Comparison of ENCODE assay signal across 9 cellular contexts in genomic region chr7:47580175-47580701, GRCh38. TPM values are rescaled to one million over a fixed set of nuclear protein-coding genes. Genes with fewer than 3 reads are reported as not detected.
DNase-seq lines count a peak whose midpoint lies in the region; ATAC-seq, FAIRE-seq and TF ChIP-seq lines count a peak whose summit lies in the region.
"Had no signal": no experiment of that assay in that cellular context is flagged by ENCODE, and none has a peak within 500 bp of the region (broad histone marks: within the 10 kb centered on the region; RNA-seq: fewer than 3 reads in every experiment).

No MANE protein-coding gene starts in this region.

- TF ChIP-seq CTCF in activated B cell treated with CpG ODN at 0.5 μM for 24 hours (IDR thresholded peaks at IDR 0.05), result no peak
- no peak for TF ChIP-seq CTCF in keratinocyte (optimal IDR thresholded peaks at IDR 0.05 in 1 of 3, IDR thresholded peaks at IDR 0.05 in 1 of 3, conservative IDR thresholded peaks at IDR 0.05 in 1 of 3; ENCODE audit: extremely low read depth in 1 of 3, insufficient read depth in 2 of 3, low read length in 3 of 3)

- POLR2A ChIA-PET in activated B cell treated with CpG ODN at 0.5 μM for 24 hours (lab: Charles Lee), result interaction anchor here (0.7 to 2.8 kb wide), 2 partner anchors 9 to 91 kb away, joined by 3 to 13 read pairs; no protein-coding TSS in a partner anchor

- ATAC-seq in activated B cell treated with CpG ODN at 0.5 μM for 24 hours (ENCODE audit: low read depth), result no peak
- ATAC-seq in stimulated activated naive B cell treated with anti-CD40 and anti-IgM and Interleukin-4, amounts not matched to agents 10 μg/mL and 1 μg/mL and 100 μg/mL, for 72 hours (replicated peaks), result no peak
- ATAC-seq in GM18505 (IDR thresholded peaks at IDR 0.05; ENCODE audit: unreplicated experiment), result no peak
- ATAC-seq: gastrocnemius medialis had no signal

- peaks cover 3% of the 10 kb centered on the region for H3K9me1 ChIP-seq in keratinocyte (ENCODE audit: control insufficient read depth, extremely low read depth, insufficient read depth, low read length)

- H3K4me1 ChIP-seq in keratinocyte (ENCODE audit: control insufficient read depth, extremely low read depth, insufficient read depth, low read length), result peaks cover 40% of the 10 kb centered on the region

- H3K36me3 Mint-ChIP-seq in activated B cell treated with CpG ODN at 0.5 μM for 24 hours (ENCODE audit: low read depth), result no peaks in the 10 kb centered on the region
- H3K36me3 Mint-ChIP-seq in stimulated activated naive B cell treated with anti-CD40 and anti-IgM and Interleukin-4, amounts not matched to agents 10 μg/mL and 1 μg/mL and 100 μg/mL, for 72 hours, result peaks cover under 1 to 1% of the 10 kb centered on the region in 2 donors

- intact Hi-C loops in activated B cell treated with CpG ODN at 0.5 μM for 24 hours (cut with micrococcal nuclease), result loop anchor here (2.0 to 5.0 kb wide), 4 partner anchors 13 to 357 kb away; no protein-coding TSS in a partner anchor

- no peak for FAIRE-seq in keratinocyte (lab: Jason Lieb, UNC)

- H3K4me3 ChIP-seq in keratinocyte (ENCODE audit: control insufficient read depth in 2 of 3, extremely low read depth in 1 of 3, insufficient read depth in 2 of 3, low read depth in 1 of 3, low read length in 3 of 3), result no peak overlapping the region

- CTCF ChIA-PET in activated B cell treated with CpG ODN at 0.5 μM for 24 hours (lab: Charles Lee), result no interaction called here

- no peak for TF ChIP-seq POLR2A in GM18505 (IDR thresholded peaks at IDR 0.05; ENCODE audit: borderline replicate concordance, extremely low read depth, insufficient read depth, insufficient read length)
- no peak for TF ChIP-seq POLR2A in erythroblast (IDR thresholded peaks at IDR 0.05; ENCODE audit: low read length)

- no peaks in the 10 kb centered on the region for H3K79me2 ChIP-seq in keratinocyte (ENCODE audit: control insufficient read depth, insufficient read depth, low read length)

- H3K27me3 ChIP-seq in keratinocyte (ENCODE audit: control insufficient read depth, extremely low read depth, insufficient read depth, low read length), result peaks cover 13% of the 10 kb centered on the region

- dilution Hi-C loops in keratinocyte (cut with MboI; ENCODE audit: extremely low pct_ligation_motif_present, low sequenced_read_pairs), result no loop called here

- peak overlapping the region; percentile 83 for H3K27ac Mint-ChIP-seq in activated B cell treated with CpG ODN at 0.5 μM for 24 hours
- H3K27ac Mint-ChIP-seq in stimulated activated naive B cell treated with anti-CD40 and anti-IgM and Interleukin-4, amounts not matched to agents 10 μg/mL and 1 μg/mL and 100 μg/mL, for 72 hours, result no peak overlapping the region

- H4K20me1 ChIP-seq in keratinocyte (ENCODE audit: control insufficient read depth, extremely low read depth, insufficient read depth, low read length), result no peaks in the 10 kb centered on the region

- peak overlapping the region; percentile 84 for H3K4me2 ChIP-seq in keratinocyte (ENCODE audit: control insufficient read depth, extremely low read depth, insufficient read depth, low read depth, low read length)

- H3K36me3 ChIP-seq in keratinocyte (ENCODE audit: control insufficient read depth in 2 of 2, extremely low read depth in 1 of 2, insufficient read depth in 2 of 2, low read length in 2 of 2), result no peaks in the 10 kb centered on the region
- H3K36me3 ChIP-seq: gastrocnemius medialis had no signal

- no peak overlapping the region for H3K9ac ChIP-seq in keratinocyte (ENCODE audit: control insufficient read depth, extremely low read depth, insufficient read depth, low read length)

- no peak overlapping the region for H2AFZ ChIP-seq in keratinocyte (ENCODE audit: control insufficient read depth, low read length)

- H3K9me3 ChIP-seq in keratinocyte (ENCODE audit: control insufficient read depth, low read depth, low read length), result no peaks in the 10 kb centered on the region
- H3K9me3 ChIP-seq: gastrocnemius medialis had no signal

- H3K27me3 Mint-ChIP-seq in activated B cell treated with CpG ODN at 0.5 μM for 24 hours, result no peaks in the 10 kb centered on the region
- peaks cover 17 to 18% of the 10 kb centered on the region in 2 donors for H3K27me3 Mint-ChIP-seq in stimulated activated naive B cell treated with anti-CD40 and anti-IgM and Interleukin-4, amounts not matched to agents 10 μg/mL and 1 μg/mL and 100 μg/mL, for 72 hours

- DNase-seq in HT-29 (ENCODE audit: low spot score) (peak; percentile 42), activated B cell treated with CpG ODN at 0.5 μM for 24 hours (no peak), keratinocyte (ENCODE audit: low read depth, low spot score) (no peak), NCI-H526 treated with DMSO at 0.1 percent for 48 hours (lab: John Stamatoyannopoulos, UW) (no peak), erythroblast (lab: John Stamatoyannopoulos, UW) (no peak), nucleus accumbens (lab: John Stamatoyannopoulos, UW) (no peak)
- DNase-seq in stimulated activated naive B cell treated with anti-CD40 and anti-IgM and Interleukin-4, amounts not matched to agents 10 μg/mL and 1 μg/mL and 100 μg/mL, for 72 hours, result no peak
- DNase-seq: gastrocnemius medialis had no signal

- H3K4me3 Mint-ChIP-seq in activated B cell treated with CpG ODN at 0.5 μM for 24 hours, result peak overlapping the region; percentile 87
- H3K4me3 Mint-ChIP-seq in stimulated activated naive B cell treated with anti-CD40 and anti-IgM and Interleukin-4, amounts not matched to agents 10 μg/mL and 1 μg/mL and 100 μg/mL, for 72 hours, result peak overlapping the region; percentile 94 to 99

- no peak overlapping the region for H3K27ac ChIP-seq in keratinocyte (ENCODE audit: control insufficient read depth, insufficient read depth, low read length)

- H3K9me3 Mint-ChIP-seq in activated B cell treated with CpG ODN at 0.5 μM for 24 hours, result no peaks in the 10 kb centered on the region
- peaks cover under 1 to 2% of the 10 kb centered on the region in 2 donors for H3K9me3 Mint-ChIP-seq in stimulated activated naive B cell treated with anti-CD40 and anti-IgM and Interleukin-4, amounts not matched to agents 10 μg/mL and 1 μg/mL and 100 μg/mL, for 72 hours

- peaks cover 67% of the 10 kb centered on the region for H3K4me1 Mint-ChIP-seq in activated B cell treated with CpG ODN at 0.5 μM for 24 hours
- peaks cover 48 to 74% of the 10 kb centered on the region in 2 donors for H3K4me1 Mint-ChIP-seq in stimulated activated naive B cell treated with anti-CD40 and anti-IgM and Interleukin-4, amounts not matched to agents 10 μg/mL and 1 μg/mL and 100 μg/mL, for 72 hours

RNA-seq across cellular contexts. Expression of gene TNS3, which starts 1.7 kb away (rescaled TPM):
- total RNA-seq in HT-29 (2014; rRNA removed; shearing (Covaris generic)), result 32.2 and 45.2 TPM in 2 replicates
- 29.4 and 30.3 TPM in 2 replicates for total RNA-seq in activated B cell treated with CpG ODN at 0.5 μM for 24 hours
- 3.9 to 5.7 TPM (median 5.3 TPM) in 3 replicates for polyA plus RNA-seq in keratinocyte
- 0.39 TPM for polyA plus RNA-seq in keratinocyte (2011; ENCODE audit: low read depth)
- 4.7 and 4.9 TPM in 2 replicates for polyA plus RNA-seq in keratinocyte (2011; cell fraction: cytosol; rRNA removed)
- 12.2 and 14.2 TPM in 2 replicates for polyA plus RNA-seq in keratinocyte (2011; cell fraction: nucleus; rRNA removed)
- polyA plus RNA-seq in keratinocyte (2012; ENCODE audit: low replicate concordance), result 1.2 and 4.6 TPM in 2 replicates
- polyA minus RNA-seq in keratinocyte, result 10.1 to 20.3 TPM (median 18.5 TPM) in 3 replicates
- polyA minus RNA-seq in keratinocyte (2011; cell fraction: cytosol; rRNA and poly(A)+ RNA removed), result 6.1 TPM
- 10.4 and 17.5 TPM in 2 replicates for polyA minus RNA-seq in keratinocyte (2011; cell fraction: nucleus; rRNA and poly(A)+ RNA removed)
